8 cellular contexts compared by ENCODE assay signal in the genomic region with DNA sequence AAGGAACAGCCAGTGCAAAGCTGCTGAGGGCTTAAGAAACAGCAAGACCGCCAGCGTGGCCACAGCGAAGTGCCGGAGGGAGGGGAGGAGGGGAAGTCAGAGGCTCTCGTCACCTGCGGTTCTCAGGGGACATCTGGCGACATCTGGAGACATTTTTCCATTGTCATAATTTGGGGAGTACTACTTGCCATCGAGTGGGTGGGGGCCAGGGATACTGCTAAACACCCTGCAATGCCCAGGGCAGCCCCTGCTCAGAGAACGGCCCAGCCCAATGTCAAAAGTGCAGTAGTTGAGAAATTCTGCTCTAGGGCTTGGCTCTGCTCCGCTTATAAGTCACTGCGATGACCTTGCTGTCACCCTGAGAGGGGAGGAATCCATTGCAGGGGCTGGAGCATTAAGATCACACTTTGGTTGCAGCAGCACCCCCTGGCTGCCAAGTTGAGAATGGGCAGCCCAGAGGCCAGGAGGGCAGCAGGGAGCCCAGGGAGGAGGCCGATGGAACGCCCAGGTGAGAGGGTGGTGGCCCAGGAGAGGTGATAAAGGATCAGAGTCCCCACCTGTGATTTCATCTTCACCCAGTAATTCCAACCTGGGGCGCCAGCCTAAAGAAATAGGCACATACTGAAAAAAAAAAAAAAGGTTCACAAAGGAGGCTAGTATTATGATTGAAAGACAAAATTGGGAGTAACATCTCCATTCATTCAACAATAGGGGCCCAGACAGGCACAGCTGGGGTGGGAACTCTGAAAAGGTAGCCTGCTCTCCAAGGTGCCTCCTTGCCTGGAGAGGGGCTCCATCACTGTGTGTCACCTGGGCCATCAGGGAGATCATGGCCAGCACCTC.
A peak's percentile ranks its signal among the peaks of the same experiment; 100 is the strongest.
DNase-seq lines count a peak whose midpoint lies in the region; ATAC-seq and TF ChIP-seq lines count a peak whose summit lies in the region.

No MANE protein-coding gene starts in this region.

- CTCF ChIA-PET in AG04449 (lab: Yijun Ruan, JAX) = interaction anchor here (0.8 to 1.2 kb wide), 5 partner anchors 8 to 497 kb away, joined by 3 to 7 read pairs (median 4); no protein-coding TSS in a partner anchor

- peak; percentile 66 for TF ChIP-seq CTCF in AG04449 (IDR thresholded peaks at IDR 0.05; ENCODE audit: insufficient read depth, low read length, missing control alignments)
- TF ChIP-seq CTCF in GM12873 (IDR thresholded peaks at IDR 0.05; ENCODE audit: insufficient read depth, low read depth, low read length, missing control alignments) = peak; percentile 78
- TF ChIP-seq CTCF in neural crest cell (conservative IDR thresholded peaks at IDR 0.05) = peak; percentile 78

- H3K4me3 Mint-ChIP-seq in neural crest cell = no peak overlapping the region

- no peak overlapping the region for H3K27ac Mint-ChIP-seq in neural crest cell (ENCODE audit: unreplicated experiment)

- no peak overlapping the region for H3K4me3 ChIP-seq in AG04449 (ENCODE audit: low read depth, low read length)

- H3K9me3 Mint-ChIP-seq in neural crest cell = no peaks in the 10 kb centered on the region

- POLR2A ChIA-PET in AG04449 (lab: Yijun Ruan, JAX) = no interaction called here

- ATAC-seq in GM19463 (IDR thresholded peaks at IDR 0.05; ENCODE audit: unreplicated experiment) = no peak
- no peak for ATAC-seq in GM21786 (IDR thresholded peaks at IDR 0.05; ENCODE audit: unreplicated experiment)

- peaks cover 6% of the 10 kb centered on the region for H3K27me3 Mint-ChIP-seq in neural crest cell (ENCODE audit: low read depth)

- peaks cover 6% of the 10 kb centered on the region for H3K4me1 Mint-ChIP-seq in neural crest cell

- H3K36me3 Mint-ChIP-seq in neural crest cell (ENCODE audit: low read depth) = no peaks in the 10 kb centered on the region

- DNase-seq in AG04449 (ENCODE audit: low read depth, low spot score) (no peak), NOMO-1 (lab: John Stamatoyannopoulos, UW; ENCODE audit: unreplicated experiment in 2 of 2) (peak; percentile 80 to 81), ecto neural progenitor cell (ENCODE audit: low spot score) (peak; percentile 73), neural crest cell (ENCODE audit: low read depth, low spot score) (peak; percentile 53), NCI-H1436 (lab: John Stamatoyannopoulos, UW) (no peak)

Comparison
In these comparisons a context has a peak if more than half of its experiments do, and no peak if none do; other contexts are left out.
1. DNase-seq: peak in NOMO-1 (2 of 2), ecto neural progenitor cell (single experiment) and neural crest cell (single experiment); none in AG04449 (single experiment) and NCI-H1436 (single experiment).
2. Peak in every context shown above with its lines, with median percentiles within 50 percentile points of each other: CTCF ChIP-seq.